In genomic region chr2:134417968-134418557, GRCh38 we compare ENCODE assay signal across 23 cellular contexts.
DNase-seq lines count a peak whose midpoint lies in the region; ATAC-seq, FAIRE-seq and TF ChIP-seq lines count a peak whose summit lies in the region.
"Had no signal": no experiment of that assay in that cellular context is flagged by ENCODE, and none has a peak within 500 bp of the region (broad histone marks: within the 10 kb centered on the region; RNA-seq: fewer than 3 reads in every experiment).

No MANE protein-coding gene starts in this region.

- H3K9me3 Mint-ChIP-seq in activated T-cell treated with anti-CD3 and anti-CD28 coated beads, Interleukin-2, amount 50 U/mL, for 72 hours = no peaks in the 10 kb centered on the region
- H3K9me3 Mint-ChIP-seq in activated T-cell treated with anti-CD3 and anti-CD28 coated beads, Interleukin-2, amount 50 U/mL, for 4 hours = no peaks in the 10 kb centered on the region
- H3K9me3 Mint-ChIP-seq in stimulated activated naive B cell treated with anti-CD40 and anti-IgM and Interleukin-4, amounts not matched to agents 10 μg/mL and 1 μg/mL and 100 μg/mL, for 72 hours = no peaks in the 10 kb centered on the region
- H3K9me3 Mint-ChIP-seq: CD4-positive, CD25-positive, alpha-beta regulatory T cell; CD8-positive, alpha-beta memory T cell; GM23338; HFFc6 had no signal

- POLR2A ChIA-PET in endothelial cell of umbilical vein (lab: Charles Lee) (no interaction called here), GM10248 (lab: Yijun Ruan, JAX) (no interaction called here)

- H3K36me3 ChIP-seq in endothelial cell of umbilical vein (ENCODE audit: control insufficient read depth in 2 of 2, extremely low read depth in 1 of 2, insufficient read depth in 2 of 2, low read length in 2 of 2) = peaks cover 0 to 2% of the 10 kb centered on the region in 2 experiments
- peaks cover 0 to 4% (median 0%) of the 10 kb centered on the region in 4 donors for H3K36me3 ChIP-seq in right lobe of liver
- H3K36me3 ChIP-seq in smooth muscle cell (ENCODE audit: low read depth) = no peaks in the 10 kb centered on the region
- no peaks in the 10 kb centered on the region for H3K36me3 ChIP-seq in mucosa of descending colon (ENCODE audit: low read depth)
- H3K36me3 ChIP-seq: BE2C had no signal

- CTCF ChIA-PET in endothelial cell of umbilical vein (lab: Charles Lee) (interaction anchor here (0.8 to 10.0 kb wide), 4 partner anchors 32 to 211 kb away, joined by 3 to 94 read pairs (median 12); no protein-coding TSS in a partner anchor), GM10248 (lab: Yijun Ruan, JAX) (interaction anchor here (0.9 to 2.8 kb wide), 9 partner anchors 9 to 531 kb away, joined by 3 to 11 read pairs (median 3); no protein-coding TSS in a partner anchor)

- H3K79me2 ChIP-seq in endothelial cell of umbilical vein (ENCODE audit: control insufficient read depth, insufficient read depth, low read length) (no peaks in the 10 kb centered on the region), smooth muscle cell (ENCODE audit: low read depth) (no peaks in the 10 kb centered on the region)

- TF ChIP-seq POLR2A in endothelial cell of umbilical vein (IDR thresholded peaks at IDR 0.05; ENCODE audit: low read depth, low read length) (no peak), right lobe of liver (IDR thresholded peaks at IDR 0.05) (peak; percentile 8)

- H2AFZ ChIP-seq in endothelial cell of umbilical vein (ENCODE audit: low read depth, low read length) = no peak overlapping the region
- H2AFZ ChIP-seq in smooth muscle cell (ENCODE audit: low read depth) = no peak overlapping the region
- H2AFZ ChIP-seq: GM23338 had no signal

- H3K9ac ChIP-seq in endothelial cell of umbilical vein (replicated peaks; ENCODE audit: extremely low read depth, insufficient read depth, low read length) = no peak overlapping the region
- H3K9ac ChIP-seq in smooth muscle cell (ENCODE audit: low read depth) = no peak overlapping the region

- no peak for ATAC-seq in activated T-cell treated with anti-CD3 and anti-CD28 coated beads, Interleukin-2, amount 50 U/mL, for 72 hours (replicated peaks in 1 of 2)
- no peak for ATAC-seq in activated T-cell treated with anti-CD3 and anti-CD28 coated beads, Interleukin-2, amount 50 U/mL, for 4 hours
- ATAC-seq in right lobe of liver = peak; percentile 70 to 83 (median 80)
- no peak for ATAC-seq in stimulated activated naive B cell treated with anti-CD40 and anti-IgM and Interleukin-4, amounts not matched to agents 10 μg/mL and 1 μg/mL and 100 μg/mL, for 72 hours (replicated peaks)
- ATAC-seq in mucosa of descending colon = no peak
- ATAC-seq: GM23338 had no signal

- no TSS peak for BruUV-seq in endothelial cell of umbilical vein (replicated peaks; lab: Mats Ljungman, UMichigan)

- H4K20me1 ChIP-seq in endothelial cell of umbilical vein (replicated peaks; ENCODE audit: control insufficient read depth, extremely low read depth, insufficient read depth, low read length) (no peaks in the 10 kb centered on the region), smooth muscle cell (ENCODE audit: low read depth) (no peaks in the 10 kb centered on the region)

- H3K9me3 ChIP-seq in endothelial cell of umbilical vein (replicated peaks; ENCODE audit: control insufficient read depth, insufficient read depth, low read length) (no peaks in the 10 kb centered on the region), right lobe of liver (no peaks in the 10 kb centered on the region), smooth muscle cell (replicated peaks; ENCODE audit: low read depth) (no peaks in the 10 kb centered on the region), mucosa of descending colon (no peaks in the 10 kb centered on the region)
- H3K9me3 ChIP-seq: BE2C had no signal

- no peak overlapping the region for H3K4me3 Mint-ChIP-seq in activated T-cell treated with anti-CD3 and anti-CD28 coated beads, Interleukin-2, amount 50 U/mL, for 72 hours
- H3K4me3 Mint-ChIP-seq in activated T-cell treated with anti-CD3 and anti-CD28 coated beads, Interleukin-2, amount 50 U/mL, for 4 hours = no peak overlapping the region
- H3K4me3 Mint-ChIP-seq in stimulated activated naive B cell treated with anti-CD40 and anti-IgM and Interleukin-4, amounts not matched to agents 10 μg/mL and 1 μg/mL and 100 μg/mL, for 72 hours = no peak overlapping the region
- H3K4me3 Mint-ChIP-seq: CD4-positive, CD25-positive, alpha-beta regulatory T cell; CD8-positive, alpha-beta memory T cell; GM23338; HFFc6 had no signal

- H3K4me2 ChIP-seq in endothelial cell of umbilical vein (ENCODE audit: insufficient read depth, low read length) = no peak overlapping the region
- no peak overlapping the region for H3K4me2 ChIP-seq in smooth muscle cell
- H3K4me2 ChIP-seq: GM23338 had no signal

- H3K9me1 ChIP-seq in endothelial cell of umbilical vein (replicated peaks; ENCODE audit: control insufficient read depth, extremely low read depth, insufficient read depth, low read length) = no peaks in the 10 kb centered on the region

- dilution Hi-C loops in endothelial cell of umbilical vein (cut with MboI; ENCODE audit: extremely low pct_ligation_motif_present, low sequenced_read_pairs) = no loop called here

- H3K36me3 Mint-ChIP-seq in activated T-cell treated with anti-CD3 and anti-CD28 coated beads, Interleukin-2, amount 50 U/mL, for 72 hours (ENCODE audit: insufficient read depth in 2 of 2) = no peaks in the 10 kb centered on the region
- H3K36me3 Mint-ChIP-seq in activated T-cell treated with anti-CD3 and anti-CD28 coated beads, Interleukin-2, amount 50 U/mL, for 4 hours (ENCODE audit: insufficient read depth) = peaks cover 29% of the 10 kb centered on the region
- peaks cover 20 to 31% of the 10 kb centered on the region in 2 donors for H3K36me3 Mint-ChIP-seq in stimulated activated naive B cell treated with anti-CD40 and anti-IgM and Interleukin-4, amounts not matched to agents 10 μg/mL and 1 μg/mL and 100 μg/mL, for 72 hours

- 46% methylated on average over 5 of the region's 5 CpGs for WGBS in right lobe of liver (ENCODE audit: insufficient coverage, low coverage, low lambda C conversion rate, missing lambda C conversion rate)
- 96% methylated on average over 5 of the region's 5 CpGs for WGBS in smooth muscle cell (ENCODE audit: low lambda C conversion rate)

- H3K27ac ChIP-seq in endothelial cell of umbilical vein (ENCODE audit: insufficient read depth, low read depth, low read length) = no peak overlapping the region
- peak overlapping the region; percentile 13 to 77 (median 50) for H3K27ac ChIP-seq in right lobe of liver
- no peak overlapping the region for H3K27ac ChIP-seq in smooth muscle cell (ENCODE audit: low read depth)

- peak; percentile 49 for FAIRE-seq in endothelial cell of umbilical vein (lab: Jason Lieb, UNC)
- FAIRE-seq: GM12891, GM19239, H54 had no signal

- H3K4me3 ChIP-seq in endothelial cell of umbilical vein (replicated peaks in 1 of 3; ENCODE audit: insufficient read depth in 1 of 3, low read depth in 1 of 3, low read length in 3 of 3) = no peak overlapping the region
- H3K4me3 ChIP-seq in right lobe of liver = no peak overlapping the region
- no peak overlapping the region for H3K4me3 ChIP-seq in smooth muscle cell
- H3K4me3 ChIP-seq in mucosa of descending colon = no peak overlapping the region
- H3K4me3 ChIP-seq: GM23338 had no signal

- TF ChIP-seq CTCF in endothelial cell of umbilical vein (IDR thresholded peaks at IDR 0.05; ENCODE audit: extremely low read depth in 1 of 2, insufficient read depth in 1 of 2, low read depth in 1 of 2, low read length in 2 of 2) (no peak), right lobe of liver (IDR thresholded peaks at IDR 0.05) (no peak), GM10248 (IDR thresholded peaks at IDR 0.05; ENCODE audit: control extremely low read depth, extremely low read depth, low read depth, missing control alignments) (no peak), smooth muscle cell (IDR thresholded peaks at IDR 0.05; ENCODE audit: borderline replicate concordance, insufficient read depth, poor library complexity, severe bottlenecking) (no peak), mucosa of descending colon (IDR thresholded peaks at IDR 0.05) (no peak)

- DNase-seq in activated T-cell treated with anti-CD3 and anti-CD28 coated beads, Interleukin-2, amount 50 U/mL, for 72 hours = no peak
- no peak for DNase-seq in activated T-cell treated with anti-CD3 and anti-CD28 coated beads, Interleukin-2, amount 50 U/mL, for 4 hours
- DNase-seq in endothelial cell of umbilical vein (ENCODE audit: low read depth, low spot score) (no peak), right lobe of liver (no peak), GM10248 (ENCODE audit: extremely low spot score) (no peak), smooth muscle cell (lab: John Stamatoyannopoulos, UW; ENCODE audit: unreplicated experiment) (no peak), mucosa of descending colon (no peak)
- DNase-seq in stimulated activated naive B cell treated with anti-CD40 and anti-IgM and Interleukin-4, amounts not matched to agents 10 μg/mL and 1 μg/mL and 100 μg/mL, for 72 hours = no peak
- DNase-seq: BE2C; C1 segment of cervical spinal cord; CD4-positive, CD25-positive, alpha-beta regulatory T cell; CD8-positive, alpha-beta memory T cell; COR-L47; DMS 273 treated with DMSO at 0.1 percent for 48 hours; DMS53; DND-41; EL; HCEC 1CT; HFFc6 had no signal

- intact Hi-C loops in endothelial cell of umbilical vein (cut with micrococcal nuclease) = loop anchor here (1.0 kb wide), 1 partner anchor 8 kb away; no protein-coding TSS in a partner anchor
- intact Hi-C loops in right lobe of liver (cut with DNase I) = no loop called here
- intact Hi-C loops in mucosa of descending colon (cut with DNase I, micrococcal nuclease) = no loop called here

- peak overlapping the region; percentile 15 for H3K27ac Mint-ChIP-seq in activated T-cell treated with anti-CD3 and anti-CD28 coated beads, Interleukin-2, amount 50 U/mL, for 72 hours
- H3K27ac Mint-ChIP-seq in stimulated activated naive B cell treated with anti-CD40 and anti-IgM and Interleukin-4, amounts not matched to agents 10 μg/mL and 1 μg/mL and 100 μg/mL, for 72 hours = peak overlapping the region; percentile 10
- H3K27ac Mint-ChIP-seq: GM23338, HFFc6 had no signal

- no peaks in the 10 kb centered on the region for H3K27me3 ChIP-seq in endothelial cell of umbilical vein (ENCODE audit: control insufficient read depth in 2 of 2, insufficient read depth in 2 of 2, low read length in 2 of 2)
- H3K27me3 ChIP-seq in right lobe of liver = no peaks in the 10 kb centered on the region
- no peaks in the 10 kb centered on the region for H3K27me3 ChIP-seq in smooth muscle cell (ENCODE audit: low read depth)
- H3K27me3 ChIP-seq: BE2C had no signal

- H3F3A ChIP-seq in smooth muscle cell (ENCODE audit: low read depth) = no peaks in the 10 kb centered on the region

- H3K4me1 Mint-ChIP-seq in activated T-cell treated with anti-CD3 and anti-CD28 coated beads, Interleukin-2, amount 50 U/mL, for 72 hours (ENCODE audit: low read depth) = no peaks in the 10 kb centered on the region
- H3K4me1 Mint-ChIP-seq in activated T-cell treated with anti-CD3 and anti-CD28 coated beads, Interleukin-2, amount 50 U/mL, for 4 hours (ENCODE audit: low read depth) = peaks cover 1% of the 10 kb centered on the region
- H3K4me1 Mint-ChIP-seq in stimulated activated naive B cell treated with anti-CD40 and anti-IgM and Interleukin-4, amounts not matched to agents 10 μg/mL and 1 μg/mL and 100 μg/mL, for 72 hours = peaks cover 4 to 7% of the 10 kb centered on the region in 2 donors

- H3K27me3 Mint-ChIP-seq in activated T-cell treated with anti-CD3 and anti-CD28 coated beads, Interleukin-2, amount 50 U/mL, for 72 hours (ENCODE audit: low read depth) = no peaks in the 10 kb centered on the region
- H3K27me3 Mint-ChIP-seq in activated T-cell treated with anti-CD3 and anti-CD28 coated beads, Interleukin-2, amount 50 U/mL, for 4 hours (ENCODE audit: low read depth) = no peaks in the 10 kb centered on the region
- H3K27me3 Mint-ChIP-seq in stimulated activated naive B cell treated with anti-CD40 and anti-IgM and Interleukin-4, amounts not matched to agents 10 μg/mL and 1 μg/mL and 100 μg/mL, for 72 hours = no peaks in the 10 kb centered on the region
- H3K27me3 Mint-ChIP-seq: CD4-positive, CD25-positive, alpha-beta regulatory T cell; CD8-positive, alpha-beta memory T cell had no signal

- H3K4me1 ChIP-seq in endothelial cell of umbilical vein (ENCODE audit: control insufficient read depth, extremely low read depth, insufficient read depth, low read length) (peaks cover 3% of the 10 kb centered on the region), right lobe of liver (peaks cover 0 to 57% (median 7%) of the 10 kb centered on the region in 4 donors), smooth muscle cell (ENCODE audit: low read depth) (no peaks in the 10 kb centered on the region), mucosa of descending colon (ENCODE audit: low read depth) (peaks cover 6% of the 10 kb centered on the region)
- H3K4me1 ChIP-seq: BE2C had no signal

Comparison
In these comparisons a context has a peak if more than half of its experiments do, and no peak if none do; other contexts are left out.
1. ATAC-seq: peak in right lobe of liver (4 of 4); none in activated T-cell treated with anti-CD3 and anti-CD28 coated beads, Interleukin-2, amount 50 U/mL, for 72 hours (0 of 2), activated T-cell treated with anti-CD3 and anti-CD28 coated beads, Interleukin-2, amount 50 U/mL, for 4 hours (0 of 2), stimulated activated naive B cell treated with anti-CD40 and anti-IgM and Interleukin-4, amounts not matched to agents 10 μg/mL and 1 μg/mL and 100 μg/mL, for 72 hours (0 of 2) and mucosa of descending colon (single experiment).
2. H3K27ac ChIP-seq: peak in right lobe of liver (3 of 3); none in endothelial cell of umbilical vein (single experiment) and smooth muscle cell (single experiment).